ENCODE assay signal across 1 cellular context in the genomic region with DNA sequence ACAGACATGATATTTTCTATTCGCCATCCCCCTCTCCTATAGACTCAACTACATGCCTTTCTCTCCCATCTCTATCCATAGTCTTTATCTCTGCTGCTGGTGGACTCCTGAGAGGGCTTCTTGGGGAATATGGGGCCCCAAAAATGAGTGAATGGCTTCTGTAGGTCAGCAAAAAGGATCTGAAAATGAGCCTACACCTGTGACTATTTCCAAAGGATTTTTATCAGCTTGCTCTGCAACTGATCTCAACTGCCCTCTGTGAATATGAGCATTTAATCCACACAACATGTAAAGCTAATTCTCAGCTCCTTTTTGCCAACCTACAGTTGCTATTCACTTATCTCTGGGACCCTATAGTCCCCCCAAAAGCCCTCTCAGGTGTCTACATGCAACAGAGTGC.
TF ChIP-seq lines count a peak whose summit lies in the region.

No MANE protein-coding gene starts in this region.

TF ChIP-seq in GM12878, 131 proteins besides CTCF, POLR2A, EP300 and RAD21:
- TF ChIP-seq, protein P1, sequence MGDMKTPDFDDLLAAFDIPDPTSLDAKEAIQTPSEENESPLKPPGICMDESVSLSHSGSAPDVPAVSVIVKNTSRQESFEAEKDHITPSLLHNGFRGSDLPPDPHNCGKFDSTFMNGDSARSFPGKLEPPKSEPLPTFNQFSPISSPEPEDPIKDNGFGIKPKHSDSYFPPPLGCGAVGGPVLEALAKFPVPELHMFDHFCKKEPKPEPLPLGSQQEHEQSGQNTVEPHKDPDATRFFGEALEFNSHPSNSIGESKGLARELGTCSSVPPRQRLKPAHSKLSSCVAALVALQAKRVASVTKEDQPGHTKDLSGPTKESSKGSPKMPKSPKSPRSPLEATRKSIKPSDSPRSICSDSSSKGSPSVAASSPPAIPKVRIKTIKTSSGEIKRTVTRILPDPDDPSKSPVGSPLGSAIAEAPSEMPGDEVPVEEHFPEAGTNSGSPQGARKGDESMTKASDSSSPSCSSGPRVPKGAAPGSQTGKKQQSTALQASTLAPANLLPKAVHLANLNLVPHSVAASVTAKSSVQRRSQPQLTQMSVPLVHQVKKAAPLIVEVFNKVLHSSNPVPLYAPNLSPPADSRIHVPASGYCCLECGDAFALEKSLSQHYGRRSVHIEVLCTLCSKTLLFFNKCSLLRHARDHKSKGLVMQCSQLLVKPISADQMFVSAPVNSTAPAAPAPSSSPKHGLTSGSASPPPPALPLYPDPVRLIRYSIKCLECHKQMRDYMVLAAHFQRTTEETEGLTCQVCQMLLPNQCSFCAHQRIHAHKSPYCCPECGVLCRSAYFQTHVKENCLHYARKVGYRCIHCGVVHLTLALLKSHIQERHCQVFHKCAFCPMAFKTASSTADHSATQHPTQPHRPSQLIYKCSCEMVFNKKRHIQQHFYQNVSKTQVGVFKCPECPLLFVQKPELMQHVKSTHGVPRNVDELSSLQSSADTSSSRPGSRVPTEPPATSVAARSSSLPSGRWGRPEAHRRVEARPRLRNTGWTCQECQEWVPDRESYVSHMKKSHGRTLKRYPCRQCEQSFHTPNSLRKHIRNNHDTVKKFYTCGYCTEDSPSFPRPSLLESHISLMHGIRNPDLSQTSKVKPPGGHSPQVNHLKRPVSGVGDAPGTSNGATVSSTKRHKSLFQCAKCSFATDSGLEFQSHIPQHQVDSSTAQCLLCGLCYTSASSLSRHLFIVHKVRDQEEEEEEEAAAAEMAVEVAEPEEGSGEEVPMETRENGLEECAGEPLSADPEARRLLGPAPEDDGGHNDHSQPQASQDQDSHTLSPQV (IDR thresholded peaks at IDR 0.05): no peak
- TF ChIP-seq LARP7 (IDR thresholded peaks at IDR 0.05) (no peak), MYC (IDR thresholded peaks at IDR 0.05; ENCODE audit: insufficient read depth, insufficient read length, insufficient replicate concordance, low read length, severe bottlenecking) (no peak), BHLHE40 (IDR thresholded peaks at IDR 0.05; ENCODE audit: borderline replicate concordance in 1 of 2, low read depth in 2 of 2, low read length in 1 of 2) (no peak), ZNF274 (IDR thresholded peaks at IDR 0.05; ENCODE audit: insufficient read depth, insufficient read length) (no peak), RB1 (IDR thresholded peaks at IDR 0.05; ENCODE audit: borderline replicate concordance) (no peak), POLR2AphosphoS2 (IDR thresholded peaks at IDR 0.05; ENCODE audit: low read depth, low read length) (no peak), MEF2A (IDR thresholded peaks at IDR 0.05; ENCODE audit: insufficient read depth, low read depth, low read length) (no peak), TCF7 (IDR thresholded peaks at IDR 0.05; ENCODE audit: borderline replicate concordance) (no peak)
- TF ChIP-seq, protein P2, sequence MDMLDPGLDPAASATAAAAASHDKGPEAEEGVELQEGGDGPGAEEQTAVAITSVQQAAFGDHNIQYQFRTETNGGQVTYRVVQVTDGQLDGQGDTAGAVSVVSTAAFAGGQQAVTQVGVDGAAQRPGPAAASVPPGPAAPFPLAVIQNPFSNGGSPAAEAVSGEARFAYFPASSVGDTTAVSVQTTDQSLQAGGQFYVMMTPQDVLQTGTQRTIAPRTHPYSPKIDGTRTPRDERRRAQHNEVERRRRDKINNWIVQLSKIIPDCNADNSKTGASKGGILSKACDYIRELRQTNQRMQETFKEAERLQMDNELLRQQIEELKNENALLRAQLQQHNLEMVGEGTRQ (IDR thresholded peaks at IDR 0.05; ENCODE audit: borderline replicate concordance, low read depth, low read length): no peak
- TF ChIP-seq, protein P3, sequence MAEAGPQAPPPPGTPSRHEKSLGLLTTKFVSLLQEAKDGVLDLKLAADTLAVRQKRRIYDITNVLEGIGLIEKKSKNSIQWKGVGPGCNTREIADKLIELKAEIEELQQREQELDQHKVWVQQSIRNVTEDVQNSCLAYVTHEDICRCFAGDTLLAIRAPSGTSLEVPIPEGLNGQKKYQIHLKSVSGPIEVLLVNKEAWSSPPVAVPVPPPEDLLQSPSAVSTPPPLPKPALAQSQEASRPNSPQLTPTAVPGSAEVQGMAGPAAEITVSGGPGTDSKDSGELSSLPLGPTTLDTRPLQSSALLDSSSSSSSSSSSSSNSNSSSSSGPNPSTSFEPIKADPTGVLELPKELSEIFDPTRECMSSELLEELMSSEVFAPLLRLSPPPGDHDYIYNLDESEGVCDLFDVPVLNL (IDR thresholded peaks at IDR 0.05; ENCODE audit: low read depth, low read length): no peak
- TF ChIP-seq, protein P4, sequence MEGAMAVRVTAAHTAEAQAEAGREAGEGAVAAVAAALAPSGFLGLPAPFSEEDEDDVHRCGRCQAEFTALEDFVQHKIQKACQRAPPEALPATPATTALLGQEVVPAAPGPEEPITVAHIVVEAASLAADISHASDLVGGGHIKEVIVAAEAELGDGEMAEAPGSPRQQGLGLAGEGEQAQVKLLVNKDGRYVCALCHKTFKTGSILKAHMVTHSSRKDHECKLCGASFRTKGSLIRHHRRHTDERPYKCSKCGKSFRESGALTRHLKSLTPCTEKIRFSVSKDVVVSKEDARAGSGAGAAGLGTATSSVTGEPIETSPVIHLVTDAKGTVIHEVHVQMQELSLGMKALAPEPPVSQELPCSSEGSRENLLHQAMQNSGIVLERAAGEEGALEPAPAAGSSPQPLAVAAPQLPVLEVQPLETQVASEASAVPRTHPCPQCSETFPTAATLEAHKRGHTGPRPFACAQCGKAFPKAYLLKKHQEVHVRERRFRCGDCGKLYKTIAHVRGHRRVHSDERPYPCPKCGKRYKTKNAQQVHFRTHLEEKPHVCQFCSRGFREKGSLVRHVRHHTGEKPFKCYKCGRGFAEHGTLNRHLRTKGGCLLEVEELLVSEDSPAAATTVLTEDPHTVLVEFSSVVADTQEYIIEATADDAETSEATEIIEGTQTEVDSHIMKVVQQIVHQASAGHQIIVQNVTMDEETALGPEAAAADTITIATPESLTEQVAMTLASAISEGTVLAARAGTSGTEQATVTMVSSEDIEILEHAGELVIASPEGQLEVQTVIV (IDR thresholded peaks at IDR 0.05; ENCODE audit: borderline replicate concordance, partially characterized antibody): no peak
- TF ChIP-seq, protein P5, sequence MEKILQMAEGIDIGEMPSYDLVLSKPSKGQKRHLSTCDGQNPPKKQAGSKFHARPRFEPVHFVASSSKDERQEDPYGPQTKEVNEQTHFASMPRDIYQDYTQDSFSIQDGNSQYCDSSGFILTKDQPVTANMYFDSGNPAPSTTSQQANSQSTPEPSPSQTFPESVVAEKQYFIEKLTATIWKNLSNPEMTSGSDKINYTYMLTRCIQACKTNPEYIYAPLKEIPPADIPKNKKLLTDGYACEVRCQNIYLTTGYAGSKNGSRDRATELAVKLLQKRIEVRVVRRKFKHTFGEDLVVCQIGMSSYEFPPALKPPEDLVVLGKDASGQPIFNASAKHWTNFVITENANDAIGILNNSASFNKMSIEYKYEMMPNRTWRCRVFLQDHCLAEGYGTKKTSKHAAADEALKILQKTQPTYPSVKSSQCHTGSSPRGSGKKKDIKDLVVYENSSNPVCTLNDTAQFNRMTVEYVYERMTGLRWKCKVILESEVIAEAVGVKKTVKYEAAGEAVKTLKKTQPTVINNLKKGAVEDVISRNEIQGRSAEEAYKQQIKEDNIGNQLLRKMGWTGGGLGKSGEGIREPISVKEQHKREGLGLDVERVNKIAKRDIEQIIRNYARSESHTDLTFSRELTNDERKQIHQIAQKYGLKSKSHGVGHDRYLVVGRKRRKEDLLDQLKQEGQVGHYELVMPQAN (conservative IDR thresholded peaks at IDR 0.05): no peak
- TF ChIP-seq, protein P6, sequence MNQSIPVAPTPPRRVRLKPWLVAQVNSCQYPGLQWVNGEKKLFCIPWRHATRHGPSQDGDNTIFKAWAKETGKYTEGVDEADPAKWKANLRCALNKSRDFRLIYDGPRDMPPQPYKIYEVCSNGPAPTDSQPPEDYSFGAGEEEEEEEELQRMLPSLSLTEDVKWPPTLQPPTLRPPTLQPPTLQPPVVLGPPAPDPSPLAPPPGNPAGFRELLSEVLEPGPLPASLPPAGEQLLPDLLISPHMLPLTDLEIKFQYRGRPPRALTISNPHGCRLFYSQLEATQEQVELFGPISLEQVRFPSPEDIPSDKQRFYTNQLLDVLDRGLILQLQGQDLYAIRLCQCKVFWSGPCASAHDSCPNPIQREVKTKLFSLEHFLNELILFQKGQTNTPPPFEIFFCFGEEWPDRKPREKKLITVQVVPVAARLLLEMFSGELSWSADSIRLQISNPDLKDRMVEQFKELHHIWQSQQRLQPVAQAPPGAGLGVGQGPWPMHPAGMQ (IDR thresholded peaks at IDR 0.05; ENCODE audit: borderline replicate concordance): no peak
TF ChIP-seq in GM12878: peak in this region for 0.
